ENCODE assay signal across 8 cellular contexts in the genomic region with DNA sequence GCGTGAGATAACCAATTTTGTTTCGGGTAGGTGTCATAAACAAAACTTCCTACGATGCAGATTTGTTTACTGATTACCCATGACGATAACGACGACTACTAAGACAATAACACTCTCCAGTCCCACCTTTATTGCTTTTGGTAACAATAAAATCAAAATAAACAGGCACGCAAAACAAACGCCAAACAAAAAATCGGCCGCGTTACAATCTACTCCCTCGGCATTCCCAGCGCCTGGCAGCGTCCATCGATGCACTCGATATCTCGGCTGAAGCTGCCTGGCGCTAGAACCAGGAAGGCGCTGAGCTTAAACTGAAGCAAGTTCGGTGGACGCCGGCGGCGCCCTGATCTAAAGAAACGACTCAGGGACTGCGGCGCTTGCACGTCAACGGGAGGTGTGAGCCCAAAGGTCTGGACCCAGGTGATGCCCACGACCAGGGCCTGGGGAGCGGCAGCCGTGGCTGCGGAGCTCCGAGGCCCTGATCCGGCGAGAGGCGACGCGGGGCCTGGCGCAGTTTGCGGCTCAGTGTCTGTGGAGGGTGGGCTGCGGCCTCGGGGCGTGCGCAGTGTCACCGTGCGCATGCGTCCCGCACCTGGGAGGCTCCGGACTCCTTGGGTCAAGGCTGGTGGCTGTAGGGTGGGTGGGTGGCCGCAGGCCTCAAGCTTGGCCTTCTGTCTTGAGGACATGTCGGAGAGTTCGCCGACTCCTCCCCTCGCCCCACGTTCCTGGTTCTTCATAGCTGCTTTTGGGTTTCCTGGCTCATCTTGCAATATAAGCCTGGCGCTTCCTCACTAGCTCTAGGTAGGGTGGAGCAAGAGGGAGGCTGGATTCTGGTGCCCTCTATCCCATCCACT. TPM values are rescaled to one million over a fixed set of nuclear protein-coding genes. Genes with fewer than 3 reads are reported as not detected.
A peak's percentile ranks its signal among the peaks of the same experiment; 100 is the strongest.
DNase-seq lines count a peak whose midpoint lies in the region; ATAC-seq lines count a peak whose summit lies in the region.

A gene with protein sequence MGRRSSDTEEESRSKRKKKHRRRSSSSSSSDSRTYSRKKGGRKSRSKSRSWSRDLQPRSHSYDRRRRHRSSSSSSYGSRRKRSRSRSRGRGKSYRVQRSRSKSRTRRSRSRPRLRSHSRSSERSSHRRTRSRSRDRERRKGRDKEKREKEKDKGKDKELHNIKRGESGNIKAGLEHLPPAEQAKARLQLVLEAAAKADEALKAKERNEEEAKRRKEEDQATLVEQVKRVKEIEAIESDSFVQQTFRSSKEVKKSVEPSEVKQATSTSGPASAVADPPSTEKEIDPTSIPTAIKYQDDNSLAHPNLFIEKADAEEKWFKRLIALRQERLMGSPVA (plus strand): TSS at position 286 of the 854 bp plus-strand sequence. CDS start 12,016 bp downstream, outside the sequence.

- H3K27ac Mint-ChIP-seq in CD8-positive, alpha-beta memory T cell, result peak within 1 kb of the TSS; percentile 55 to 92 (median 86)

- peaks cover 44% of the 10 kb centered on the region for H3K4me1 ChIP-seq in CD8-positive, alpha-beta memory T cell (ENCODE audit: insufficient read depth, low read length)
- peaks cover 12% of the 10 kb centered on the region for H3K4me1 ChIP-seq in endocrine pancreas (ENCODE audit: control insufficient read depth, insufficient read depth, low read length)
- H3K4me1 ChIP-seq in mesodermal cell (ENCODE audit: control insufficient read depth, insufficient read depth, low read length, poor library complexity, severe bottlenecking), result peaks cover 7% of the 10 kb centered on the region

- H3K4me3 Mint-ChIP-seq in CD8-positive, alpha-beta memory T cell, result peak within 1 kb of the TSS; percentile 88 to 97 (median 94)

- peak within 1 kb of the TSS; percentile 78 for H3K27ac ChIP-seq in CD8-positive, alpha-beta memory T cell (ENCODE audit: low read depth, low read length)
- H3K27ac ChIP-seq in mesodermal cell (ENCODE audit: low read depth, low read length, severe bottlenecking), result peak within 1 kb of the TSS; percentile 69

- H3K36me3 Mint-ChIP-seq in CD8-positive, alpha-beta memory T cell, result peaks cover 1 to 23% (median 13%) of the 10 kb centered on the region in 3 donors

- H3K36me3 ChIP-seq in CD8-positive, alpha-beta memory T cell (ENCODE audit: insufficient read depth, low read length), result no peaks in the 10 kb centered on the region
- no peaks in the 10 kb centered on the region for H3K36me3 ChIP-seq in endocrine pancreas (ENCODE audit: control insufficient read depth, insufficient read depth, low read length)
- H3K36me3 ChIP-seq in mesodermal cell (ENCODE audit: control insufficient read depth, insufficient read depth, low read length), result no peaks in the 10 kb centered on the region

- peak; percentile 75 for ATAC-seq in GM21360 (IDR thresholded peaks at IDR 0.05; ENCODE audit: unreplicated experiment)

- peaks cover 54 to 80% (median 75%) of the 10 kb centered on the region in 3 donors for H3K4me1 Mint-ChIP-seq in CD8-positive, alpha-beta memory T cell

- WGBS in mesodermal cell (ENCODE audit: insufficient coverage in 2 of 2), 2 experiments, result 0 to 1% methylated on average over 43 to 55 of the region's 57 CpGs

- peaks cover 31% of the 10 kb centered on the region for H3K27me3 ChIP-seq in CD8-positive, alpha-beta memory T cell (ENCODE audit: insufficient read depth, low read length, poor library complexity, severe bottlenecking)
- H3K27me3 ChIP-seq in endocrine pancreas (ENCODE audit: control insufficient read depth, insufficient read depth, low read length), result peaks cover 16% of the 10 kb centered on the region

- peaks cover 11 to 20% (median 16%) of the 10 kb centered on the region in 5 donors for H3K9me3 Mint-ChIP-seq in CD8-positive, alpha-beta memory T cell

- H3K4me3 ChIP-seq in CD8-positive, alpha-beta memory T cell (ENCODE audit: low read length), result peak within 1 kb of the TSS; percentile 95
- H3K4me3 ChIP-seq in endocrine pancreas (ENCODE audit: control insufficient read depth, insufficient read depth, low read length), result peak within 1 kb of the TSS; percentile 95
- H3K4me3 ChIP-seq in mesodermal cell (ENCODE audit: extremely low read depth, insufficient read depth, low read length, poor library complexity, severe bottlenecking), result peak within 1 kb of the TSS; percentile 65

- peak within 1 kb of the TSS; percentile 94 for H3K9ac ChIP-seq in endocrine pancreas (ENCODE audit: control insufficient read depth, insufficient read depth, low read length)

- no peaks in the 10 kb centered on the region for H3K9me3 ChIP-seq in CD8-positive, alpha-beta memory T cell (ENCODE audit: low read length)
- H3K9me3 ChIP-seq in endocrine pancreas (ENCODE audit: control insufficient read depth, low read length), result no peaks in the 10 kb centered on the region
- peaks cover 5% of the 10 kb centered on the region for H3K9me3 ChIP-seq in mesodermal cell (ENCODE audit: control insufficient read depth, low read length)

- CTCF ChIA-PET in CD8-positive, alpha-beta memory T cell (lab: Charles Lee), result interaction anchor here (1.4 to 1.9 kb wide), 2 partner anchors 10 to 15 kb away, joined by 4 read pairs; no protein-coding TSS in a partner anchor

- DNase-seq in CD8-positive, alpha-beta memory T cell, result peak; percentile 68 to 86 (median 73)
- DNase-seq in HT-29 (ENCODE audit: low spot score) (peak; percentile 90), NOMO-1 treated with dmso at 0.1 percent for 144 hours (lab: John Stamatoyannopoulos, UW; ENCODE audit: unreplicated experiment) (peak; percentile 93)
- peak in 2 of 3 experiments; percentile 47 to 60 for DNase-seq in activated CD8-positive, alpha-beta memory T cell treated with anti-CD3 and anti-CD28 coated beads for 48 hours (ENCODE audit: low read depth in 2 of 3, low spot score in 2 of 3)
- peak; percentile 52 for DNase-seq in stimulated activated CD8-positive, alpha-beta memory T cell treated with anti-CD3 and anti-CD28 coated beads, Interleukin-15, amount 100 ng/mL, for 24 hours (ENCODE audit: low read depth)

- H3K27me3 Mint-ChIP-seq in CD8-positive, alpha-beta memory T cell, result peaks cover 39 to 44% of the 10 kb centered on the region in 2 donors

- POLR2A ChIA-PET in CD8-positive, alpha-beta memory T cell (lab: Charles Lee), result interaction anchor here (0.6 to 1.7 kb wide), 3 partner anchors 14 to 31 kb away, joined by 3 to 9 read pairs (median 3); no protein-coding TSS in a partner anchor

RNA-seq across cellular contexts. Expression of the gene that starts here (rescaled TPM):
- total RNA-seq in CD8-positive, alpha-beta memory T cell, result 10 to 100 TPM; 35.4 to 43.3 TPM
- 32.9 TPM for polyA plus RNA-seq in CD8-positive, alpha-beta memory T cell
- total RNA-seq in HT-29 (2014; rRNA removed; shearing (Covaris generic)), result 17.4 and 17.8 TPM in 2 replicates
- polyA plus RNA-seq in mesodermal cell (2013, experiment 1 of 2), result 34.4 TPM
- 33.9 TPM for polyA plus RNA-seq in mesodermal cell (2013, experiment 2 of 2)

Comparison
In these comparisons a context has a peak if more than half of its experiments do, and no peak if none do; other contexts are left out.
1. Peak in every context shown above with its lines: DNase-seq, ATAC-seq, H3K4me3 ChIP-seq and H3K27ac ChIP-seq.